Comparison of ENCODE assay signal across 15 cellular contexts in the genomic region with DNA sequence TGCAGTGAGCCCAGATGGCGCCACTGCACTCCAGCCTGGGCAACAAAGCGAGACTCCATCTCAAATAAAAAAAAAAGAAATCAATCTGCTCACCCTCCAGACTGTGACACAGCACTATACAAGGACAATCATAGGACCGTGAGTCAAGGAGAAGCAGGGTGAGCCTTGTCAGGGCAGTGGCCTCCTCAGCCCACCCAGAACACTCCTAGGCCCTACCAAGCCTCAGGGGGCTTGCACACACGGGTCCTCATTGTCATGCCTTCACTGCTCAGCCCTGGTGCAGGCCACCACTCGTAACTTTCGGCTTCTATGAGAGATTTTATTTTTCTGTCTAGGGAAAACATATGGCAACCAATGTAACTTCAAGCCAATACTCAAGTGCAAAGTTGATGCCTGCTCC. TPM values are rescaled to one million over a fixed set of nuclear protein-coding genes. Genes with fewer than 3 reads are reported as not detected.
DNase-seq lines count a peak whose midpoint lies in the region; ATAC-seq and TF ChIP-seq lines count a peak whose summit lies in the region.
"Had no signal": no experiment of that assay in that cellular context is flagged by ENCODE, and none has a peak within 500 bp of the region (broad histone marks: within the 10 kb centered on the region; RNA-seq: fewer than 3 reads in every experiment).

No MANE protein-coding gene starts in this region.

- H2AFZ ChIP-seq in Karpas-422 (ENCODE audit: low read length) = no peak overlapping the region
- H2AFZ ChIP-seq in neural progenitor cell (replicated peaks) = no peak overlapping the region
- H2AFZ ChIP-seq: GM23248 had no signal

- no peak for TF ChIP-seq CTCF in CD14-positive monocyte (IDR thresholded peaks at IDR 0.05)
- TF ChIP-seq CTCF in endothelial cell (IDR thresholded peaks at IDR 0.05; ENCODE audit: unreplicated experiment) = no peak
- TF ChIP-seq CTCF in neural progenitor cell (IDR thresholded peaks at IDR 0.05) = no peak

- H3K4me3 ChIP-seq in Karpas-422 (ENCODE audit: low read length) (no peak overlapping the region; the same call in 1 of the 2 replicates), neural progenitor cell (no peak overlapping the region)
- H3K4me3 ChIP-seq: ascending aorta, GM23248, MG63 had no signal

- H3K4me3 Mint-ChIP-seq in CD14-positive monocyte = peak overlapping the region; percentile 53 to 57
- no peak overlapping the region for H3K4me3 Mint-ChIP-seq in endothelial cell (ENCODE audit: unreplicated experiment)
- no peak overlapping the region for H3K4me3 Mint-ChIP-seq in neural progenitor cell
- H3K4me3 Mint-ChIP-seq: activated CD4-positive, alpha-beta T cell treated with anti-CD3 and anti-CD28 coated beads for 36 hours had no signal

- peak overlapping the region; percentile 92 to 99 (median 96) for H3K27ac Mint-ChIP-seq in CD14-positive monocyte
- peak overlapping the region; percentile 74 for H3K27ac Mint-ChIP-seq in endothelial cell (ENCODE audit: unreplicated experiment)
- H3K27ac Mint-ChIP-seq in neural progenitor cell = peak overlapping the region; percentile 34
- H3K27ac Mint-ChIP-seq: activated CD4-positive, alpha-beta T cell treated with anti-CD3 and anti-CD28 coated beads for 36 hours had no signal

- H3K27ac ChIP-seq in Karpas-422 (ENCODE audit: low read length) = peak overlapping the region; percentile 91
- no peak overlapping the region for H3K27ac ChIP-seq in neural progenitor cell
- H3K27ac ChIP-seq: ascending aorta, GM23248 had no signal

- peaks cover 9% of the 10 kb centered on the region for H4K20me1 ChIP-seq in Karpas-422 (ENCODE audit: insufficient read depth, low read depth, low read length)
- H4K20me1 ChIP-seq in neural progenitor cell (ENCODE audit: low read depth) = peaks cover 8% of the 10 kb centered on the region

- peaks cover 51% of the 10 kb centered on the region for H3K79me2 ChIP-seq in Karpas-422 (ENCODE audit: low read length)
- H3K79me2 ChIP-seq in neural progenitor cell (ENCODE audit: low read depth) = peaks cover 5% of the 10 kb centered on the region

- intact Hi-C loops in CD14-positive monocyte (cut with micrococcal nuclease) = loop anchor here (1.0 to 5.0 kb wide), 2 partner anchors 23 to 36 kb away; a partner anchor contains a TSS

- no peaks in the 10 kb centered on the region for H3K9me3 Mint-ChIP-seq in CD14-positive monocyte
- no peaks in the 10 kb centered on the region for H3K9me3 Mint-ChIP-seq in endothelial cell (ENCODE audit: unreplicated experiment)
- peaks cover 3% of the 10 kb centered on the region for H3K9me3 Mint-ChIP-seq in neural progenitor cell

- H3K9ac ChIP-seq in Karpas-422 (ENCODE audit: low read length) = peak overlapping the region; percentile 6
- H3K9ac ChIP-seq in neural progenitor cell = no peak overlapping the region
- H3K9ac ChIP-seq: GM23248 had no signal

- DNase-seq in CD14-positive monocyte (ENCODE audit: low spot score) (no peak), Karpas-422 (no peak), endothelial cell (ENCODE audit: low spot score) (no peak), neural progenitor cell (ENCODE audit: low spot score) (no peak), ureter (ENCODE audit: low spot score) (no peak)
- no peak for DNase-seq in activated effector memory CD4-positive, alpha-beta T cell treated with Interleukin-2 at 50 U/mL for 16 hours
- DNase-seq: activated CD4-positive, alpha-beta T cell treated with anti-CD3 and anti-CD28 coated beads for 36 hours; islet precursor cell; MG63; stimulated activated CD4-positive, alpha-beta T cell treated with anti-CD3 and anti-CD28 coated beads, Interleukin-1b, Interleukin-23, amount 100 ng/mL, for 48 hours had no signal

- H3K36me3 ChIP-seq in Karpas-422 (ENCODE audit: insufficient read depth, low read length) = 0 out of 2 replicates have a peak, but pooled peaks cover 4% of the 10 kb centered on the region
- no peaks in the 10 kb centered on the region for H3K36me3 ChIP-seq in neural progenitor cell
- H3K36me3 ChIP-seq: MG63 had no signal

- peaks cover 30 to 51% of the 10 kb centered on the region in 2 donors for H3K36me3 Mint-ChIP-seq in CD14-positive monocyte
- peaks cover 9% of the 10 kb centered on the region for H3K36me3 Mint-ChIP-seq in endothelial cell (ENCODE audit: low read depth, unreplicated experiment)
- H3K36me3 Mint-ChIP-seq in neural progenitor cell = peaks cover 25% of the 10 kb centered on the region

- H3K27me3 Mint-ChIP-seq in CD14-positive monocyte (ENCODE audit: low read depth in 3 of 3) (no peaks in the 10 kb centered on the region), endothelial cell (ENCODE audit: unreplicated experiment) (peaks cover 2% of the 10 kb centered on the region), neural progenitor cell (ENCODE audit: insufficient read depth, low read depth) (peaks cover 5% of the 10 kb centered on the region)
- H3K27me3 Mint-ChIP-seq: activated CD4-positive, alpha-beta T cell treated with anti-CD3 and anti-CD28 coated beads for 36 hours had no signal

- peak overlapping the region; percentile 67 for H3K4me2 ChIP-seq in Karpas-422 (ENCODE audit: low read depth, low read length, poor library complexity, severe bottlenecking)
- H3K4me2 ChIP-seq in neural progenitor cell = no peak overlapping the region

- peaks cover 30% of the 10 kb centered on the region for H3K4me1 ChIP-seq in Karpas-422 (ENCODE audit: low read length)
- H3K4me1 ChIP-seq in neural progenitor cell = no peaks in the 10 kb centered on the region
- H3K4me1 ChIP-seq: ascending aorta had no signal

- H3K4me1 Mint-ChIP-seq in CD14-positive monocyte (peaks cover 62% of the 10 kb centered on the region), endothelial cell (ENCODE audit: unreplicated experiment) (peaks cover 15% of the 10 kb centered on the region), neural progenitor cell (peaks cover 24% of the 10 kb centered on the region)

- no peaks in the 10 kb centered on the region for H3F3A ChIP-seq in neural progenitor cell (ENCODE audit: low read depth)

- H3K9me3 ChIP-seq in Karpas-422 (ENCODE audit: low read length) (no peaks in the 10 kb centered on the region), neural progenitor cell (ENCODE audit: low read depth) (no peaks in the 10 kb centered on the region)
- H3K9me3 ChIP-seq: ascending aorta, MG63 had no signal

- no peaks in the 10 kb centered on the region for H3K27me3 ChIP-seq in Karpas-422 (ENCODE audit: low read length)
- no peaks in the 10 kb centered on the region for H3K27me3 ChIP-seq in neural progenitor cell
- H3K27me3 ChIP-seq: ascending aorta, MG63 had no signal

- no peak for ATAC-seq in GM21515 (IDR thresholded peaks at IDR 0.05; ENCODE audit: unreplicated experiment)
- no peak for ATAC-seq in HG03175 (IDR thresholded peaks at IDR 0.05; ENCODE audit: unreplicated experiment)
- ATAC-seq: activated CD4-positive, alpha-beta T cell treated with anti-CD3 and anti-CD28 coated beads for 36 hours had no signal

- H3K9me2 ChIP-seq in Karpas-422 (replicated peaks; ENCODE audit: insufficient read depth, low read length) = no peaks in the 10 kb centered on the region

RNA-seq across cellular contexts. Expression of a gene that starts 35.8 kb away (rescaled TPM):
- 10 to 100 TPM; 28.9 to 37.0 TPM for polyA plus RNA-seq in CD14-positive monocyte
- total RNA-seq in Karpas-422 (2014; rRNA removed; shearing (Covaris generic); ENCODE audit: low replicate concordance) = 18.6 and 31.1 TPM in 2 replicates
- total RNA-seq in endothelial cell (ENCODE audit: unreplicated experiment) = 46.7 TPM
- 20.6 and 50.9 TPM in 2 replicates for total RNA-seq in neural progenitor cell (ENCODE audit: low replicate concordance)
- 68.7 TPM for total RNA-seq in ureter

RNA-seq across cellular contexts. Expression of a gene that starts 44.7 kb away (rescaled TPM):
- not detected for polyA plus RNA-seq in CD14-positive monocyte
- not detected in 2 replicates for total RNA-seq in Karpas-422 (2014; rRNA removed; shearing (Covaris generic); ENCODE audit: low replicate concordance)
- total RNA-seq in endothelial cell (ENCODE audit: unreplicated experiment) (not detected), neural progenitor cell (ENCODE audit: low replicate concordance) (not detected in 2 replicates), ureter (not detected)
- total RNA-seq: activated CD4-positive, alpha-beta T cell treated with anti-CD3 and anti-CD28 coated beads for 36 hours; ascending aorta; frontal cortex; GM23248 had no signal
- polyA plus RNA-seq: GM23248 had no signal

RNA-seq across cellular contexts. Expression of a gene that starts 58.0 kb away (rescaled TPM):
- 1 to 10 TPM; 4.0 to 5.5 TPM for polyA plus RNA-seq in CD14-positive monocyte
- total RNA-seq in Karpas-422 (2014; rRNA removed; shearing (Covaris generic); ENCODE audit: low replicate concordance) = 3.5 and 7.8 TPM in 2 replicates
- 19.1 TPM for total RNA-seq in endothelial cell (ENCODE audit: unreplicated experiment)
- 7.2 and 12.5 TPM in 2 replicates for total RNA-seq in neural progenitor cell (ENCODE audit: low replicate concordance)
- 14.6 TPM for total RNA-seq in ureter

Comparison
In these comparisons a context has a peak if more than half of its experiments do, and no peak if none do; other contexts are left out.
1. H3K27ac Mint-ChIP-seq: peak in every context shown above with its lines; median percentile 96 in CD14-positive monocyte; 74 in endothelial cell; 34 in neural progenitor cell.
2. H3K4me3 Mint-ChIP-seq: peak in CD14-positive monocyte (2 of 2); none in endothelial cell (single experiment) and neural progenitor cell (single experiment).